ENCODE assay signal across 14 cellular contexts in the genomic region with DNA sequence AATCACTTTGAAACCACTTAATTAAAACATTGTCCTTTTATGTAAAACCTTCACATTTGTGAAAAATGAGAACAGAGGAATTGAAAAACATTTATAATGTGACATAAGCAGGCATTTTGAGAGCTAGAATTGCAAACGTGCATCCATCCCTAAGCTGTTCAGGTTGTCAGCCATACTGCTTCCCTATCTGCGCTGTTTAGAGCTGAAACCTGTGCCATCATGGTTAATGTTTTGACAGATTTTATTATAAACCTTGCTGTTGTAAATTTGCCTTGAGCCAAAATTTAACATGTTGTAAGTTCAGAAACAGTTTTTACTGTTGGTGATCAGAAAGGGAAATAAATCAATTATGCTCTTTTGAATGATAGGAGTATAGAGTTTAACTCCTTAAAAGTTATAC. TPM values are rescaled to one million over a fixed set of nuclear protein-coding genes. Genes with fewer than 3 reads are reported as not detected.
DNase-seq lines count a peak whose midpoint lies in the region; ATAC-seq and TF ChIP-seq lines count a peak whose summit lies in the region.
"Had no signal": no experiment of that assay in that cellular context is flagged by ENCODE, and none has a peak within 500 bp of the region (broad histone marks: within the 10 kb centered on the region; RNA-seq: fewer than 3 reads in every experiment).

No MANE protein-coding gene starts in this region.

- DNase-seq in Calu3 = no peak
- peak in 1 of 2 donors; percentile 28 for DNase-seq in left colon
- DNase-seq in transverse colon = no peak
- DNase-seq in T-helper 1 cell = no peak
- DNase-seq: CD8-positive, alpha-beta memory T cell; DMS 273 treated with DMSO at 0.1 percent for 48 hours; GOT3; H9 had no signal

- H3K27me3 Mint-ChIP-seq in Calu3 (ENCODE audit: unreplicated experiment) = no peaks in the 10 kb centered on the region
- H3K27me3 Mint-ChIP-seq: CD8-positive, alpha-beta memory T cell had no signal

- H3K4me3 ChIP-seq in transverse colon = no peak overlapping the region
- H3K4me3 ChIP-seq: GM12878 had no signal

- intact Hi-C loops in Calu3 (cut with micrococcal nuclease; ENCODE audit: unreplicated experiment) (loop anchor here (2.0 to 5.0 kb wide), 3 partner anchors 16 to 221 kb away; no protein-coding TSS in a partner anchor), left colon (cut with DNase I, micrococcal nuclease) (no loop called here), transverse colon (cut with DNase I; ENCODE audit: low total_unique reads) (no loop called here)

- TF ChIP-seq CTCF in Calu3 (IDR thresholded peaks at IDR 0.05; ENCODE audit: unreplicated experiment) (no peak), VCaP (conservative IDR thresholded peaks at IDR 0.05) (no peak), transverse colon (IDR thresholded peaks at IDR 0.05) (no peak)

- H3K36me3 Mint-ChIP-seq in Calu3 (ENCODE audit: insufficient read depth, unreplicated experiment) = peaks cover 39% of the 10 kb centered on the region
- H3K36me3 Mint-ChIP-seq: CD14-positive monocyte; CD8-positive, alpha-beta memory T cell had no signal

- H3K27ac ChIP-seq in VCaP (peak overlapping the region; percentile 96), transverse colon (peak overlapping the region; percentile 14 to 81 (median 66))

- ATAC-seq in left colon = peak; percentile 65
- no peak for ATAC-seq in HG02623 (IDR thresholded peaks at IDR 0.05; ENCODE audit: unreplicated experiment)
- ATAC-seq in HG03108 (IDR thresholded peaks at IDR 0.05; ENCODE audit: unreplicated experiment) = no peak
- ATAC-seq: GM12878, HepG2 had no signal

- TF ChIP-seq POLR2A in transverse colon (IDR thresholded peaks at IDR 0.05) = no peak

- H3K4me1 Mint-ChIP-seq in Calu3 (ENCODE audit: low read depth, unreplicated experiment) = peaks cover 18% of the 10 kb centered on the region
- H3K4me1 Mint-ChIP-seq: CD14-positive monocyte; CD8-positive, alpha-beta memory T cell had no signal

- in situ Hi-C loops in transverse colon (cut with MboI; ENCODE audit: low pct_ligation_motif_present in 1 of 4, low pct_unique_long_range_greater_than_20kb in 1 of 4, low sequenced_read_pairs in 3 of 4) = loop anchor here in 2 of 4 donors (10.0 to 25.0 kb wide), 2 partner anchors 301 to 308 kb away; no protein-coding TSS in a partner anchor

- no peaks in the 10 kb centered on the region for H3K27me3 ChIP-seq in transverse colon

- CTCF ChIA-PET in Calu3 (lab: Charles Lee) = interaction anchor here (0.6 to 1.4 kb wide), 3 partner anchors 11 to 312 kb away, joined by 3 to 4 read pairs (median 4); no protein-coding TSS in a partner anchor

- WGBS in transverse colon (ENCODE audit: low coverage in 1 of 2), 2 donors = 8 to 46% methylated on average over 2 of the region's 2 CpGs

- H3K4me1 ChIP-seq in transverse colon = peaks cover 0 to 17% (median 9%) of the 10 kb centered on the region in 4 donors

- H3K36me3 ChIP-seq in transverse colon = no peaks in the 10 kb centered on the region

- H3K9me3 Mint-ChIP-seq in Calu3 (ENCODE audit: low read depth, unreplicated experiment) = no peaks in the 10 kb centered on the region
- H3K9me3 Mint-ChIP-seq: H9 had no signal

- H3K27ac Mint-ChIP-seq in Calu3 (ENCODE audit: unreplicated experiment) = peak overlapping the region; percentile 73
- H3K27ac Mint-ChIP-seq: CD14-positive monocyte; CD8-positive, alpha-beta memory T cell; H9 had no signal

- no peaks in the 10 kb centered on the region for H3K9me3 ChIP-seq in transverse colon

- TF ChIP-seq EP300 in transverse colon (IDR thresholded peaks at IDR 0.05; ENCODE audit: low read depth) = no peak

- BruUV-seq in Calu3 (replicated peaks; lab: Mats Ljungman, UMichigan) = no TSS peak

- peak overlapping the region; percentile 62 for H3K4me3 Mint-ChIP-seq in Calu3 (ENCODE audit: low read depth, unreplicated experiment)
- H3K4me3 Mint-ChIP-seq: CD14-positive monocyte; CD8-positive, alpha-beta memory T cell; H9 had no signal

RNA-seq across cellular contexts. Expression of a gene that starts 31.9 kb away (rescaled TPM):
- total RNA-seq in Calu3 (2022) (108 and 131 TPM in 2 replicates), left colon (10 to 100 TPM; 58.4 to 72.0 TPM), transverse colon (100 to 1,000 TPM in 1 of 4 donors, 10 to 100 TPM in 3; 53.2 to 157 (median 71.4) TPM)

RNA-seq across cellular contexts. Expression of a gene that starts 32.2 kb away (rescaled TPM):
- total RNA-seq in Calu3 (2022) (13.4 and 13.8 TPM in 2 replicates), left colon (1 to 10 TPM; 5.5 to 6.7 TPM), transverse colon (10 to 100 TPM in 1 of 4 donors, 1 to 10 TPM in 3; 1.5 to 12.5 (median 4.9) TPM)
- total RNA-seq: CD8-positive, alpha-beta memory T cell; GM12878 had no signal
